Comparison of ENCODE assay signal across 8 cellular contexts in genomic region chr5:163437309-163438182, GRCh38. TPM values are rescaled to one million over a fixed set of nuclear protein-coding genes. Genes with fewer than 3 reads are reported as not detected.
DNase-seq lines count a peak whose midpoint lies in the region; ATAC-seq and TF ChIP-seq lines count a peak whose summit lies in the region.

A gene with protein sequence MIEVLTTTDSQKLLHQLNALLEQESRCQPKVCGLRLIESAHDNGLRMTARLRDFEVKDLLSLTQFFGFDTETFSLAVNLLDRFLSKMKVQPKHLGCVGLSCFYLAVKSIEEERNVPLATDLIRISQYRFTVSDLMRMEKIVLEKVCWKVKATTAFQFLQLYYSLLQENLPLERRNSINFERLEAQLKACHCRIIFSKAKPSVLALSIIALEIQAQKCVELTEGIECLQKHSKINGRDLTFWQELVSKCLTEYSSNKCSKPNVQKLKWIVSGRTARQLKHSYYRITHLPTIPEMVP (plus strand): TSS chr5:163437595. CDS start chr5:163439257, 1,662 bp downstream.

- H3K9me3 Mint-ChIP-seq in GM23338, result no peaks in the 10 kb centered on the region; the same call in 2 of the 3 replicates
- H3K9me3 Mint-ChIP-seq in activated T-helper 2 cell treated with anti-CD3 and anti-CD28 coated beads, Interferon-gamma antibody, Interleukin-2, Interleukin-4, amounts not matched to agents 10 μg/mL and 5 μg/mL and 100 μg/mL, durations not matched to agents 14 hours and 24 hours and 36 hours, result no peaks in the 10 kb centered on the region
- no peaks in the 10 kb centered on the region for H3K9me3 Mint-ChIP-seq in naive thymus-derived CD4-positive, alpha-beta T cell
- no peaks in the 10 kb centered on the region for H3K9me3 Mint-ChIP-seq in stimulated activated naive B cell treated with anti-CD40 and anti-IgM and Interleukin-4, amounts not matched to agents 10 μg/mL and 1 μg/mL and 100 μg/mL, for 72 hours

- no peaks in the 10 kb centered on the region for H3K9me2 ChIP-seq in GM23338 (ENCODE audit: insufficient read depth)

- TF ChIP-seq CTCF in GM23338 (conservative IDR thresholded peaks at IDR 0.05; ENCODE audit: low read depth in 2 of 2), result no peak; a peak in 1 of 4 replicates
- no peak for TF ChIP-seq CTCF in RWPE2 (IDR thresholded peaks at IDR 0.05; ENCODE audit: poor library complexity, severe bottlenecking)
- TF ChIP-seq CTCF in fibroblast of lung (conservative IDR thresholded peaks at IDR 0.05 in 1 of 2, IDR thresholded peaks at IDR 0.05 in 1 of 2; ENCODE audit: low read depth in 1 of 2, low read length in 2 of 2), result no peak

- H3K9ac ChIP-seq in fibroblast of lung (ENCODE audit: insufficient read depth, low read length), result peak within 1 kb of the TSS; percentile 83

- peaks cover 3% of the 10 kb centered on the region for H3K27me3 Mint-ChIP-seq in GM23338 (ENCODE audit: insufficient read depth, low read depth, poor library complexity)
- peaks cover 6% of the 10 kb centered on the region for H3K27me3 Mint-ChIP-seq in activated T-helper 2 cell treated with anti-CD3 and anti-CD28 coated beads, Interferon-gamma antibody, Interleukin-2, Interleukin-4, amounts not matched to agents 10 μg/mL and 5 μg/mL and 100 μg/mL, durations not matched to agents 14 hours and 24 hours and 36 hours (ENCODE audit: low read depth)
- H3K27me3 Mint-ChIP-seq in naive thymus-derived CD4-positive, alpha-beta T cell, result peaks cover 0 to 13% (median 4%) of the 10 kb centered on the region in 5 donors
- no peaks in the 10 kb centered on the region for H3K27me3 Mint-ChIP-seq in stimulated activated naive B cell treated with anti-CD40 and anti-IgM and Interleukin-4, amounts not matched to agents 10 μg/mL and 1 μg/mL and 100 μg/mL, for 72 hours

- CTCF ChIA-PET in naive thymus-derived CD4-positive, alpha-beta T cell (lab: Charles Lee), result interaction anchor here (0.7 to 2.1 kb wide), 4 partner anchors 20 to 65 kb away, joined by 3 to 7 read pairs (median 3); partner anchors contain the start of genes HMMR and NUDCD2

- H3K4me1 ChIP-seq in GM23338 (ENCODE audit: insufficient read depth) (peaks cover 18% of the 10 kb centered on the region), RWPE2 (ENCODE audit: insufficient read depth, poor library complexity, severe bottlenecking) (peaks cover 29% of the 10 kb centered on the region), fibroblast of lung (ENCODE audit: control insufficient read depth, extremely low read depth, insufficient read depth, low read length) (peaks cover 5% of the 10 kb centered on the region)
- peaks cover 24 to 28% of the 10 kb centered on the region in 2 donors for H3K4me1 ChIP-seq in naive thymus-derived CD4-positive, alpha-beta T cell (ENCODE audit: control insufficient read depth in 2 of 2, insufficient read depth in 2 of 2, low read length in 2 of 2)

- no peaks in the 10 kb centered on the region for H3K9me3 ChIP-seq in RWPE2 (ENCODE audit: severe bottlenecking)
- no peaks in the 10 kb centered on the region for H3K9me3 ChIP-seq in fibroblast of lung (ENCODE audit: control insufficient read depth, insufficient read depth, low read depth, low read length)
- H3K9me3 ChIP-seq in naive thymus-derived CD4-positive, alpha-beta T cell (ENCODE audit: control insufficient read depth in 2 of 3, low read length in 3 of 3), result no peaks in the 10 kb centered on the region

- H3K27me3 ChIP-seq in GM23338 (ENCODE audit: insufficient read depth) (no peaks in the 10 kb centered on the region), RWPE2 (ENCODE audit: insufficient read depth, poor library complexity, severe bottlenecking) (no peaks in the 10 kb centered on the region), fibroblast of lung (ENCODE audit: control insufficient read depth, insufficient read depth, low read length) (no peaks in the 10 kb centered on the region)
- H3K27me3 ChIP-seq in naive thymus-derived CD4-positive, alpha-beta T cell (ENCODE audit: control insufficient read depth in 2 of 2, insufficient read depth in 2 of 2, low read length in 2 of 2), result peaks cover 0 to 5% of the 10 kb centered on the region in 2 donors

- intact Hi-C loops in activated T-helper 2 cell treated with anti-CD3 and anti-CD28 coated beads, Interferon-gamma antibody, Interleukin-2, Interleukin-4, amounts not matched to agents 10 μg/mL and 5 μg/mL and 100 μg/mL, durations not matched to agents 14 hours and 24 hours and 36 hours (cut with micrococcal nuclease), result loop anchor here (1.0 kb wide), 2 partner anchors 23 to 67 kb away; partner anchors contain the start of genes HMMR and NUDCD2
- intact Hi-C loops in naive thymus-derived CD4-positive, alpha-beta T cell (cut with micrococcal nuclease), result loop anchor here (1.0 kb wide), 3 partner anchors 23 to 68 kb away; partner anchors contain the start of genes HMMR (in 2 of the 2), MAT2B (in 2 of the 2) and NUDCD2 (in 2 of the 2)

- H2AFZ ChIP-seq in GM23338 (no peak within 1 kb of the TSS), fibroblast of lung (ENCODE audit: low read length) (peak within 1 kb of the TSS; percentile 63)

- H3K27ac ChIP-seq in GM23338 (ENCODE audit: low read depth), result peak within 1 kb of the TSS; percentile 91
- peak within 1 kb of the TSS; percentile 67 for H3K27ac ChIP-seq in RWPE2 (ENCODE audit: poor library complexity, severe bottlenecking)
- H3K27ac ChIP-seq in fibroblast of lung (ENCODE audit: insufficient read depth, low read length), result peak within 1 kb of the TSS; percentile 81
- peak within 1 kb of the TSS; percentile 96 for H3K27ac ChIP-seq in naive thymus-derived CD4-positive, alpha-beta T cell (ENCODE audit: low read depth, low read length)

- H4K20me1 ChIP-seq in GM23338 (replicated peaks; ENCODE audit: insufficient read depth) (peaks cover 33% of the 10 kb centered on the region), fibroblast of lung (ENCODE audit: control insufficient read depth, extremely low read depth, insufficient read depth, low read length) (no peaks in the 10 kb centered on the region)

- H3K4me2 ChIP-seq in GM23338, result peak within 1 kb of the TSS; percentile 96
- H3K4me2 ChIP-seq in fibroblast of lung (ENCODE audit: extremely low read depth, insufficient read depth, low read length), result peak within 1 kb of the TSS; percentile 95

- peaks cover 30% of the 10 kb centered on the region; the same call in 2 of the 3 replicates for H3K4me1 Mint-ChIP-seq in GM23338
- peaks cover 43% of the 10 kb centered on the region for H3K4me1 Mint-ChIP-seq in activated T-helper 2 cell treated with anti-CD3 and anti-CD28 coated beads, Interferon-gamma antibody, Interleukin-2, Interleukin-4, amounts not matched to agents 10 μg/mL and 5 μg/mL and 100 μg/mL, durations not matched to agents 14 hours and 24 hours and 36 hours (ENCODE audit: low read depth)
- peaks cover 20 to 55% (median 51%) of the 10 kb centered on the region in 7 donors for H3K4me1 Mint-ChIP-seq in naive thymus-derived CD4-positive, alpha-beta T cell
- peaks cover 8 to 27% of the 10 kb centered on the region in 2 donors for H3K4me1 Mint-ChIP-seq in stimulated activated naive B cell treated with anti-CD40 and anti-IgM and Interleukin-4, amounts not matched to agents 10 μg/mL and 1 μg/mL and 100 μg/mL, for 72 hours

- H3K36me3 ChIP-seq in GM23338 (ENCODE audit: insufficient read depth), result peaks cover 37% of the 10 kb centered on the region
- H3K36me3 ChIP-seq in RWPE2 (ENCODE audit: low read depth), result peaks cover 45% of the 10 kb centered on the region
- H3K36me3 ChIP-seq in fibroblast of lung (ENCODE audit: control insufficient read depth, insufficient read depth, low read length), result no peaks in the 10 kb centered on the region
- peaks cover 0 to 14% (median 4%) of the 10 kb centered on the region in 3 experiments for H3K36me3 ChIP-seq in naive thymus-derived CD4-positive, alpha-beta T cell (ENCODE audit: control insufficient read depth in 2 of 3, insufficient read depth in 3 of 3, low read length in 3 of 3)

- peak within 1 kb of the TSS; percentile 91 for H3K4me3 ChIP-seq in GM23338
- H3K4me3 ChIP-seq in RWPE2 (ENCODE audit: severe bottlenecking), result peak within 1 kb of the TSS; percentile 83
- H3K4me3 ChIP-seq in fibroblast of lung (replicated peaks in 1 of 4; ENCODE audit: control extremely low read depth in 1 of 4, insufficient read depth in 1 of 4, low read depth in 3 of 4, low read length in 4 of 4), result peak within 1 kb of the TSS; percentile 95 to 99 (median 96)
- H3K4me3 ChIP-seq in naive thymus-derived CD4-positive, alpha-beta T cell (ENCODE audit: low read length), result peak within 1 kb of the TSS; percentile 84

- peak within 1 kb of the TSS; percentile 96 for H3K27ac Mint-ChIP-seq in GM23338
- peak within 1 kb of the TSS; percentile 77 for H3K27ac Mint-ChIP-seq in activated T-helper 2 cell treated with anti-CD3 and anti-CD28 coated beads, Interferon-gamma antibody, Interleukin-2, Interleukin-4, amounts not matched to agents 10 μg/mL and 5 μg/mL and 100 μg/mL, durations not matched to agents 14 hours and 24 hours and 36 hours
- peak within 1 kb of the TSS; percentile 79 to 99 (median 93) for H3K27ac Mint-ChIP-seq in naive thymus-derived CD4-positive, alpha-beta T cell
- H3K27ac Mint-ChIP-seq in stimulated activated naive B cell treated with anti-CD40 and anti-IgM and Interleukin-4, amounts not matched to agents 10 μg/mL and 1 μg/mL and 100 μg/mL, for 72 hours, result peak within 1 kb of the TSS; percentile 88

- H3K79me2 ChIP-seq in GM23338 (replicated peaks; ENCODE audit: insufficient read depth), result peaks cover 47% of the 10 kb centered on the region
- peaks cover 35% of the 10 kb centered on the region for H3K79me2 ChIP-seq in fibroblast of lung (ENCODE audit: control insufficient read depth, insufficient read depth, low read length)

- peak within 1 kb of the TSS; percentile 98 for H3K4me3 Mint-ChIP-seq in GM23338
- H3K4me3 Mint-ChIP-seq in activated T-helper 2 cell treated with anti-CD3 and anti-CD28 coated beads, Interferon-gamma antibody, Interleukin-2, Interleukin-4, amounts not matched to agents 10 μg/mL and 5 μg/mL and 100 μg/mL, durations not matched to agents 14 hours and 24 hours and 36 hours (ENCODE audit: low read depth), result peak within 1 kb of the TSS; percentile 92
- peak within 1 kb of the TSS; percentile 86 to 97 (median 95) for H3K4me3 Mint-ChIP-seq in naive thymus-derived CD4-positive, alpha-beta T cell
- peak within 1 kb of the TSS; percentile 89 to 92 for H3K4me3 Mint-ChIP-seq in stimulated activated naive B cell treated with anti-CD40 and anti-IgM and Interleukin-4, amounts not matched to agents 10 μg/mL and 1 μg/mL and 100 μg/mL, for 72 hours

- POLR2A ChIA-PET in naive thymus-derived CD4-positive, alpha-beta T cell (lab: Charles Lee), result interaction anchor here (0.6 to 6.2 kb wide), 12 partner anchors 10 to 71 kb away, joined by 3 to 108 read pairs (median 6); partner anchors contain the start of genes HMMR, MAT2B and NUDCD2

- DNase-seq in Daoy (ENCODE audit: low read depth) (peak; percentile 97), GM23338 (ENCODE audit: low spot score) (peak; percentile 99), LHCN-M2 (ENCODE audit: low read depth) (peak; percentile 96), RWPE2 (ENCODE audit: low spot score) (peak; percentile 98), fibroblast of lung (ENCODE audit: low read depth in 2 of 2) (peak; percentile 96)
- peak; percentile 89 for DNase-seq in activated T-helper 2 cell treated with anti-CD3 and anti-CD28 coated beads, Interferon-gamma antibody, Interleukin-2, Interleukin-4, amounts not matched to agents 10 μg/mL and 5 μg/mL and 100 μg/mL, durations not matched to agents 14 hours and 24 hours and 36 hours (ENCODE audit: low spot score)
- peak; percentile 68 to 87 (median 84) for DNase-seq in naive thymus-derived CD4-positive, alpha-beta T cell
- DNase-seq in stimulated activated naive B cell treated with anti-CD40 and anti-IgM and Interleukin-4, amounts not matched to agents 10 μg/mL and 1 μg/mL and 100 μg/mL, for 72 hours, result peak; percentile 92

- H3K36me3 Mint-ChIP-seq in GM23338 (ENCODE audit: low read depth), result peaks cover 46% of the 10 kb centered on the region
- H3K36me3 Mint-ChIP-seq in activated T-helper 2 cell treated with anti-CD3 and anti-CD28 coated beads, Interferon-gamma antibody, Interleukin-2, Interleukin-4, amounts not matched to agents 10 μg/mL and 5 μg/mL and 100 μg/mL, durations not matched to agents 14 hours and 24 hours and 36 hours (ENCODE audit: low read depth), result peaks cover 41% of the 10 kb centered on the region
- peaks cover 0 to 24% (median 7%) of the 10 kb centered on the region in 5 donors for H3K36me3 Mint-ChIP-seq in naive thymus-derived CD4-positive, alpha-beta T cell
- peaks cover 2 to 15% of the 10 kb centered on the region in 2 donors for H3K36me3 Mint-ChIP-seq in stimulated activated naive B cell treated with anti-CD40 and anti-IgM and Interleukin-4, amounts not matched to agents 10 μg/mL and 1 μg/mL and 100 μg/mL, for 72 hours

- ATAC-seq in GM23338, result peak; percentile 91
- ATAC-seq in RWPE2 (ENCODE audit: low read depth), result peak; percentile 94
- ATAC-seq in naive thymus-derived CD4-positive, alpha-beta T cell, result peak; percentile 98
- peak; percentile 97 for ATAC-seq in stimulated activated naive B cell treated with anti-CD40 and anti-IgM and Interleukin-4, amounts not matched to agents 10 μg/mL and 1 μg/mL and 100 μg/mL, for 72 hours (replicated peaks)

- H3F3A ChIP-seq in GM23338 (replicated peaks; ENCODE audit: low read depth), result no peaks in the 10 kb centered on the region

RNA-seq across cellular contexts. Expression of the gene that starts here (rescaled TPM):
- 147 and 192 TPM in 2 replicates for total RNA-seq in Daoy (2014; rRNA removed; shearing (Covaris generic))
- total RNA-seq in GM23338 (2014; rRNA removed; shearing (Covaris generic)), result 487 and 496 TPM in 2 replicates
- polyA plus RNA-seq in GM23338 (2016; fragmentation: Nextera tagmentation; extraction: Ambion mirVana) (431 and 489 TPM in 2 replicates), fibroblast of lung (173 and 210 TPM in 2 replicates)
- total RNA-seq in LHCN-M2 (2014; rRNA removed) (259 and 279 TPM in 2 replicates), fibroblast of lung (449 and 600 TPM in 2 replicates)
- 83.9 TPM for polyA plus RNA-seq in LHCN-M2 (2012)
- total RNA-seq in activated T-helper 2 cell treated with anti-CD3 and anti-CD28 coated beads, Interferon-gamma antibody, Interleukin-2, Interleukin-4, amounts not matched to agents 10 μg/mL and 5 μg/mL and 100 μg/mL, durations not matched to agents 14 hours and 24 hours and 36 hours, result 87.8 and 89.4 TPM in 2 replicates
- polyA plus RNA-seq in fibroblast of lung (2012), result 143 and 171 TPM in 2 replicates
- polyA minus RNA-seq in fibroblast of lung (ENCODE audit: low replicate concordance), result 85.4 and 99.1 TPM in 2 replicates
- total RNA-seq in naive thymus-derived CD4-positive, alpha-beta T cell, result 100 to 1,000 TPM in 3 of 5 experiments, 10 to 100 TPM in 2; 86.0 to 150 (median 116) TPM
- 100 to 1,000 TPM; 143 to 154 TPM for polyA plus RNA-seq in naive thymus-derived CD4-positive, alpha-beta T cell

Comparison
In these comparisons a context has a peak if more than half of its experiments do, and no peak if none do; other contexts are left out.
1. Peak in every context shown above with its lines: DNase-seq, ATAC-seq, H3K4me3 ChIP-seq and H3K27ac ChIP-seq.